ENCODE assay signal across 19 cellular contexts in the genomic region with DNA sequence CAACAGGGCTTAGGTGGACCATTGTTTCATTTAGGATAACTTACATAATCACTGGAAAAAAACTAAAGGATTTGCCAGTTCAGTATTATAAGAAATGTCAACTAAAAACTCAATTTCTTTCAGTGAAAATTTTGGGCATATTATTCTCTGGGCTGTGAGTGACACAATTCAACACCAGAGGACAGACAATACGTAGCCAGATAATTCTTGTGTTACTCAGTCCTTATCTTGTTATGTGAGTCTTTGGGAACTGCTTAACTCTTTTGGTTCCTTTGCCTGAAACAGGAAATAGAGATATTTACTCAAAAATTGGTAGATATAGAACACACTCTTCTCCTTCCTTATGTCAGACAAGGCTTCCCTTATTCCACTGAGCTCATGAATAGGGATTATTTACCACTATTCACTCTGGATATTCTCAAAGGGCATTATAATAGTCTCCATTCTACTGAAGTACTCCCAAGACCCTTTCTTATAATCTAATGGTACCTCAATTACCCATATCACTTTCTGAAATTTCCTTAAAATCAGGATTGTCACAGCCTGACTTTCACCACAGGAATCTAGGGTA. TPM values are rescaled to one million over a fixed set of nuclear protein-coding genes. Genes with fewer than 3 reads are reported as not detected.
DNase-seq lines count a peak whose midpoint lies in the region; ATAC-seq, FAIRE-seq and TF ChIP-seq lines count a peak whose summit lies in the region.
"Had no signal": no experiment of that assay in that cellular context is flagged by ENCODE, and none has a peak within 500 bp of the region (broad histone marks: within the 10 kb centered on the region; RNA-seq: fewer than 3 reads in every experiment).

No MANE protein-coding gene starts in this region.

- H3K4me2 ChIP-seq in astrocyte (ENCODE audit: low read length), result peak overlapping the region; percentile 20

- H3K9me3 Mint-ChIP-seq in astrocyte (ENCODE audit: unreplicated experiment), result no peaks in the 10 kb centered on the region
- no peaks in the 10 kb centered on the region for H3K9me3 Mint-ChIP-seq in Caco-2 (ENCODE audit: unreplicated experiment)

- H3K36me3 ChIP-seq in astrocyte (ENCODE audit: insufficient read depth, low read length) (peaks cover 6% of the 10 kb centered on the region), Caco-2 (ENCODE audit: control insufficient read depth, insufficient read depth, low read length) (no peaks in the 10 kb centered on the region)
- H3K36me3 ChIP-seq: SJCRH30 had no signal

- peak overlapping the region; percentile 27 for H3K27ac Mint-ChIP-seq in astrocyte (ENCODE audit: unreplicated experiment)
- H3K27ac Mint-ChIP-seq in Caco-2 (ENCODE audit: unreplicated experiment), result no peak overlapping the region
- H3K27ac Mint-ChIP-seq: CD4-positive, CD25-positive, alpha-beta regulatory T cell had no signal

- H3K4me1 ChIP-seq in astrocyte (ENCODE audit: insufficient read depth, low read length) (peaks cover 23% of the 10 kb centered on the region), Caco-2 (no peaks in the 10 kb centered on the region)
- H3K4me1 ChIP-seq: SJCRH30 had no signal

- H3K27me3 Mint-ChIP-seq in astrocyte (ENCODE audit: low read depth, unreplicated experiment) (no peaks in the 10 kb centered on the region), Caco-2 (ENCODE audit: insufficient read depth, unreplicated experiment) (peaks cover 5% of the 10 kb centered on the region)

- H3K36me3 Mint-ChIP-seq in astrocyte (ENCODE audit: low read depth, unreplicated experiment) (peaks cover 9% of the 10 kb centered on the region), Caco-2 (ENCODE audit: insufficient read depth, unreplicated experiment) (no peaks in the 10 kb centered on the region)
- H3K36me3 Mint-ChIP-seq: CD4-positive, CD25-positive, alpha-beta regulatory T cell had no signal

- peaks cover 8% of the 10 kb centered on the region for H4K20me1 ChIP-seq in astrocyte (ENCODE audit: insufficient read depth, low read length)

- FAIRE-seq in astrocyte (lab: Jason Lieb, UNC), result no peak

- ATAC-seq in HG03565 (IDR thresholded peaks at IDR 0.05; ENCODE audit: unreplicated experiment), result no peak

- POLR2A ChIA-PET in Caco-2 (lab: Charles Lee), result no interaction called here

- DNase-seq in COLO829 (ENCODE audit: low spot score) (peak; percentile 79), OCI-M1 (lab: John Stamatoyannopoulos, UW) (peak; percentile 74), astrocyte (ENCODE audit: low read depth) (peak; percentile 55), foreskin melanocyte (peak; percentile 60), EL (no peak), Caco-2 (no peak), NCI-H1436 treated with DMSO at 0.1 percent for 48 hours (lab: John Stamatoyannopoulos, UW) (no peak)
- DNase-seq: ACHN; CD4-positive, CD25-positive, alpha-beta regulatory T cell; GOT3; Karpas-422; MM.1S; NCI-H1092 treated with DMSO at 0.1 percent for 48 hours; NCI-H1694; NCI-H446; NCI-H69; SJCRH30 had no signal

- no TSS peak for BruUV-seq in Caco-2 (replicated peaks; lab: Mats Ljungman, UMichigan)

- no peaks in the 10 kb centered on the region for H3K9me3 ChIP-seq in astrocyte (ENCODE audit: insufficient read depth, low read depth, low read length)
- H3K9me3 ChIP-seq in Caco-2, result no peaks in the 10 kb centered on the region
- H3K9me3 ChIP-seq: SJCRH30 had no signal

- no peak for TF ChIP-seq CTCF in astrocyte (IDR thresholded peaks at IDR 0.05; ENCODE audit: insufficient read depth, low read depth, low read length)
- no peak for TF ChIP-seq CTCF in Caco-2 (IDR thresholded peaks at IDR 0.05; ENCODE audit: insufficient read depth in 1 of 2, low read depth in 1 of 2, low read length in 1 of 2, severe bottlenecking in 1 of 2, unreplicated experiment in 1 of 2)

- H3K4me3 Mint-ChIP-seq in astrocyte (ENCODE audit: unreplicated experiment), result no peak overlapping the region
- no peak overlapping the region for H3K4me3 Mint-ChIP-seq in Caco-2 (ENCODE audit: unreplicated experiment)
- H3K4me3 Mint-ChIP-seq: CD4-positive, CD25-positive, alpha-beta regulatory T cell had no signal

- peaks cover 14% of the 10 kb centered on the region for H3K4me1 Mint-ChIP-seq in astrocyte (ENCODE audit: low read depth, unreplicated experiment)
- H3K4me1 Mint-ChIP-seq in Caco-2 (ENCODE audit: low read depth, unreplicated experiment), result no peaks in the 10 kb centered on the region

- H3K27me3 ChIP-seq in astrocyte (ENCODE audit: insufficient read depth, low read length) (no peaks in the 10 kb centered on the region), Caco-2 (replicated peaks; ENCODE audit: control insufficient read depth, insufficient read depth, low read length) (peaks cover 3% of the 10 kb centered on the region; the same call in 1 of the 2 replicates)
- H3K27me3 ChIP-seq: SJCRH30 had no signal

- no peak overlapping the region for H3K9ac ChIP-seq in astrocyte (ENCODE audit: low read length)

- H3K4me3 ChIP-seq in astrocyte (ENCODE audit: insufficient read depth, low read depth, low read length), result no peak overlapping the region
- H3K4me3 ChIP-seq in Caco-2 (ENCODE audit: low read depth, low read length), result no peak overlapping the region
- H3K4me3 ChIP-seq: SJCRH30 had no signal

- H3K27ac ChIP-seq in astrocyte (ENCODE audit: low read depth, low read length), result peak overlapping the region; percentile 25
- H3K27ac ChIP-seq: RWPE1, SJCRH30 had no signal

- peaks cover 27% of the 10 kb centered on the region for H3K79me2 ChIP-seq in astrocyte (ENCODE audit: insufficient read depth, low read length)

- H2AFZ ChIP-seq in astrocyte (ENCODE audit: low read depth, low read length), result no peak overlapping the region

- CTCF ChIA-PET in Caco-2 (lab: Charles Lee), result no interaction called here

- intact Hi-C loops in Caco-2 (cut with micrococcal nuclease; ENCODE audit: unreplicated experiment), result loop anchor here (10.0 kb wide), 1 partner anchor 225 kb away; a partner anchor contains a TSS

RNA-seq across cellular contexts. Expression of a gene that starts 4.9 kb away (rescaled TPM):
- total RNA-seq in astrocyte (8.3 and 10.4 TPM in 2 replicates), Caco-2 (2022) (not detected in 2 replicates)
- total RNA-seq: CD4-positive, CD25-positive, alpha-beta regulatory T cell had no signal

Comparison
In these comparisons a context has a peak if more than half of its experiments do, and no peak if none do; other contexts are left out.
1. DNase-seq: peak in COLO829 (single experiment), OCI-M1 (single experiment), astrocyte (single experiment) and foreskin melanocyte (single experiment); none in EL (single experiment), Caco-2 (0 of 2) and NCI-H1436 treated with DMSO at 0.1 percent for 48 hours (single experiment).